ENCODE assay signal across 14 cellular contexts in genomic region chr5:59483971-59484472, GRCh38.
A peak's percentile ranks its signal among the peaks of the same experiment; 100 is the strongest.
DNase-seq lines count a peak whose midpoint lies in the region; ATAC-seq lines count a peak whose summit lies in the region.
"Had no signal": no experiment of that assay in that cellular context is flagged by ENCODE, and none has a peak within 500 bp of the region (broad histone marks: within the 10 kb centered on the region; RNA-seq: fewer than 3 reads in every experiment).

No MANE protein-coding gene starts in this region.

- no peaks in the 10 kb centered on the region for H3K4me1 Mint-ChIP-seq in activated T-cell treated with anti-CD3 and anti-CD28 coated beads, Interleukin-2, amount 50 U/mL, for 4 hours (ENCODE audit: low read depth)
- peaks cover 29% of the 10 kb centered on the region for H3K4me1 Mint-ChIP-seq in activated T-cell treated with anti-CD3 and anti-CD28 coated beads, Interleukin-2, amount 50 U/mL, for 72 hours (ENCODE audit: low read depth)
- H3K4me1 Mint-ChIP-seq in stimulated activated naive CD8-positive, alpha-beta T cell treated with anti-CD3 and anti-CD28 coated beads, Interleukin-15, Interleukin-2, amounts not matched to agents 100 ng/mL and 50 ng/mL, for 24 hours (ENCODE audit: low read depth): peaks cover 23% of the 10 kb centered on the region

- ATAC-seq in activated T-cell treated with anti-CD3 and anti-CD28 coated beads, Interleukin-2, amount 50 U/mL, for 4 hours: peak; percentile 70 to 71
- ATAC-seq in activated T-cell treated with anti-CD3 and anti-CD28 coated beads, Interleukin-2, amount 50 U/mL, for 72 hours (replicated peaks in 1 of 2): peak; percentile 74 to 85
- ATAC-seq in left cardiac atrium: no peak

- no peak overlapping the region for H3K4me3 Mint-ChIP-seq in activated T-cell treated with anti-CD3 and anti-CD28 coated beads, Interleukin-2, amount 50 U/mL, for 4 hours
- peak overlapping the region; percentile 73 to 86 for H3K4me3 Mint-ChIP-seq in activated T-cell treated with anti-CD3 and anti-CD28 coated beads, Interleukin-2, amount 50 U/mL, for 72 hours
- H3K4me3 Mint-ChIP-seq in stimulated activated naive CD8-positive, alpha-beta T cell treated with anti-CD3 and anti-CD28 coated beads, Interleukin-15, Interleukin-2, amounts not matched to agents 100 ng/mL and 50 ng/mL, for 24 hours: peak overlapping the region; percentile 50

- H3K27ac Mint-ChIP-seq in activated T-cell treated with anti-CD3 and anti-CD28 coated beads, Interleukin-2, amount 50 U/mL, for 72 hours: peak overlapping the region; percentile 78
- peak overlapping the region; percentile 82 for H3K27ac Mint-ChIP-seq in stimulated activated naive CD8-positive, alpha-beta T cell treated with anti-CD3 and anti-CD28 coated beads, Interleukin-15, Interleukin-2, amounts not matched to agents 100 ng/mL and 50 ng/mL, for 24 hours

- intact Hi-C loops in left cardiac atrium (cut with DNase I): no loop called here

- H3K9me3 Mint-ChIP-seq in activated T-cell treated with anti-CD3 and anti-CD28 coated beads, Interleukin-2, amount 50 U/mL, for 4 hours: no peaks in the 10 kb centered on the region
- no peaks in the 10 kb centered on the region for H3K9me3 Mint-ChIP-seq in activated T-cell treated with anti-CD3 and anti-CD28 coated beads, Interleukin-2, amount 50 U/mL, for 72 hours
- H3K9me3 Mint-ChIP-seq in stimulated activated naive CD8-positive, alpha-beta T cell treated with anti-CD3 and anti-CD28 coated beads, Interleukin-15, Interleukin-2, amounts not matched to agents 100 ng/mL and 50 ng/mL, for 24 hours: no peaks in the 10 kb centered on the region

- H3K36me3 Mint-ChIP-seq in activated T-cell treated with anti-CD3 and anti-CD28 coated beads, Interleukin-2, amount 50 U/mL, for 4 hours (ENCODE audit: insufficient read depth): no peaks in the 10 kb centered on the region
- no peaks in the 10 kb centered on the region for H3K36me3 Mint-ChIP-seq in activated T-cell treated with anti-CD3 and anti-CD28 coated beads, Interleukin-2, amount 50 U/mL, for 72 hours (ENCODE audit: insufficient read depth in 2 of 2)
- no peaks in the 10 kb centered on the region for H3K36me3 Mint-ChIP-seq in stimulated activated naive CD8-positive, alpha-beta T cell treated with anti-CD3 and anti-CD28 coated beads, Interleukin-15, Interleukin-2, amounts not matched to agents 100 ng/mL and 50 ng/mL, for 24 hours (ENCODE audit: low read depth)

- DNase-seq in activated T-cell treated with anti-CD3 and anti-CD28 coated beads, Interleukin-2, amount 50 U/mL, for 4 hours: no peak
- DNase-seq in activated T-cell treated with anti-CD3 and anti-CD28 coated beads for 4 hours (no peak), glomerular visceral epithelial cell (ENCODE audit: extremely low spot score) (peak; percentile 89), HUDEP-2 (lab: John Stamatoyannopoulos, UW; ENCODE audit: unreplicated experiment in 76 of 76) (no peak), left cardiac atrium (no peak), NCI-H146 (lab: John Stamatoyannopoulos, UW) (no peak)
- peak; percentile 15 to 20 for DNase-seq in activated T-cell treated with anti-CD3 and anti-CD28 coated beads, Interleukin-2, amount 50 U/mL, for 72 hours
- DNase-seq: effector memory CD4-positive, alpha-beta T cell; MV-4-11; NCI-H526 treated with DMSO at 0.1 percent for 48 hours; retina; SIG-M5; thyroid gland had no signal

- H3K27me3 Mint-ChIP-seq in activated T-cell treated with anti-CD3 and anti-CD28 coated beads, Interleukin-2, amount 50 U/mL, for 4 hours (ENCODE audit: low read depth): peaks cover 3% of the 10 kb centered on the region
- H3K27me3 Mint-ChIP-seq in activated T-cell treated with anti-CD3 and anti-CD28 coated beads, Interleukin-2, amount 50 U/mL, for 72 hours (ENCODE audit: low read depth): peaks cover 25% of the 10 kb centered on the region
- H3K27me3 Mint-ChIP-seq in stimulated activated naive CD8-positive, alpha-beta T cell treated with anti-CD3 and anti-CD28 coated beads, Interleukin-15, Interleukin-2, amounts not matched to agents 100 ng/mL and 50 ng/mL, for 24 hours: no peaks in the 10 kb centered on the region

Comparison
In these comparisons a context has a peak if more than half of its experiments do, and no peak if none do; other contexts are left out.
1. DNase-seq: peak in activated T-cell treated with anti-CD3 and anti-CD28 coated beads, Interleukin-2, amount 50 U/mL, for 72 hours (2 of 2) and glomerular visceral epithelial cell (single experiment); none in activated T-cell treated with anti-CD3 and anti-CD28 coated beads, Interleukin-2, amount 50 U/mL, for 4 hours (single experiment), activated T-cell treated with anti-CD3 and anti-CD28 coated beads for 4 hours (single experiment), HUDEP-2 (0 of 76), left cardiac atrium (single experiment) and NCI-H146 (single experiment).
2. ATAC-seq: peak in activated T-cell treated with anti-CD3 and anti-CD28 coated beads, Interleukin-2, amount 50 U/mL, for 4 hours (2 of 2) and activated T-cell treated with anti-CD3 and anti-CD28 coated beads, Interleukin-2, amount 50 U/mL, for 72 hours (2 of 2); none in left cardiac atrium (0 of 2).